Comparison of ENCODE assay signal across 1 cellular context in the genomic region with DNA sequence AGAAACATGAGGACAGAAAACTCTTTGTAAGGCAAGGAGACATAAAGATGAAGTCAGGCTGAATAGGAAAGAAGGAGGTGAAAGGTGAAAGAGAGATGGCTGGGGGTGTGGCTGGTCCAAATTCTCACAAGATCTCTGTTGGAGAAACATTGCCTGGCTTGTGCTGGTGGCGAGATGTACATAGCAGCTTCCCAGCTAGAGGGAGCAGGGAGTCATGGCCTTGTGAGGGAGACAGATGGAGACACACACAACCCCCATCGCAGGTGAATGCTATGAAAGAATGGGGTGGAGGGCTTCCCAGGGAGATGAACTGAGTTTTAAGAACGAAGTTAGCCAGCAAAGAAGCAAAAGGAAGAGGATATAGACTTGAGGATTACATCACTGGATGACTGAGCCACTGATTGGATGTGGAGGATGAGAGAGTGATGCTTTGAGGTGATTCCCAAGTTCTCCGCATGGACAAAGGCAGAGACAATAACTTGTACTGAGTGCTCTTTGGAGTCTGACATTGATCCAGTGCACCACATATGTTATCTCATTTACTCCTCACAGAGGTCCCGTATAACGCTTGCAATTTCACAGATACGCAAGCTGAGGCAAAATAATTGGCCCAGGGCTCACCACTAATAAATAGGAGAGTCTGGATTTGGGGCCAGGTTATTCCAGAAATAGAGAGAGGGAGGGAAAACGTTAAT.
A peak's percentile ranks its signal among the peaks of the same experiment; 100 is the strongest.
TF ChIP-seq lines count a peak whose summit lies in the region.

No MANE protein-coding gene starts in this region.

TF ChIP-seq in HepG2, 621 proteins besides CTCF, POLR2A, EP300 and RAD21:
- TF ChIP-seq ATF7 (IDR thresholded peaks at IDR 0.05) (peak; percentile 17; the same call in 1 of the 2 replicates), ATF7 (CRISPR knock-in tag; IDR thresholded peaks at IDR 0.05) (no peak), MIXL1 (CRISPR knock-in tag; IDR thresholded peaks at IDR 0.05) (no peak), CHCHD3 (CRISPR knock-in tag; IDR thresholded peaks at IDR 0.05) (no peak), PAXIP1 (CRISPR knock-in tag; conservative IDR thresholded peaks at IDR 0.05) (no peak), AFF4 (CRISPR knock-in tag; IDR thresholded peaks at IDR 0.05) (no peak), XRCC5 (optimal IDR thresholded peaks at IDR 0.05; ENCODE audit: low read length) (peak; percentile 36)
